Comparison of ENCODE assay signal across 9 cellular contexts in genomic region chr4:26346203-26346620, GRCh38. TPM values are rescaled to one million over a fixed set of nuclear protein-coding genes. Genes with fewer than 3 reads are reported as not detected.
DNase-seq lines count a peak whose midpoint lies in the region; ATAC-seq and TF ChIP-seq lines count a peak whose summit lies in the region.
"Had no signal": no experiment of that assay in that cellular context is flagged by ENCODE, and none has a peak within 500 bp of the region (broad histone marks: within the 10 kb centered on the region; RNA-seq: fewer than 3 reads in every experiment).

No MANE protein-coding gene starts in this region.

- intact Hi-C loops in left cardiac atrium (cut with DNase I), result no loop called here
- intact Hi-C loops in aorta (cut with DNase I), result no loop called here

- no peaks in the 10 kb centered on the region for H3K9me3 ChIP-seq in smooth muscle cell (replicated peaks; ENCODE audit: low read depth)
- no peaks in the 10 kb centered on the region for H3K9me3 ChIP-seq in CD8-positive, alpha-beta memory T cell (ENCODE audit: low read length)
- H3K9me3 ChIP-seq in aorta (ENCODE audit: control insufficient read depth, low read length), result no peaks in the 10 kb centered on the region

- peaks cover 16% of the 10 kb centered on the region for H3F3A ChIP-seq in smooth muscle cell (ENCODE audit: low read depth)

- H3K36me3 Mint-ChIP-seq in CD8-positive, alpha-beta memory T cell, result peaks cover 0 to 11% (median 3%) of the 10 kb centered on the region in 3 donors

- POLR2A ChIA-PET in CD8-positive, alpha-beta memory T cell (lab: Charles Lee), result no interaction called here

- H3K9ac ChIP-seq in smooth muscle cell (ENCODE audit: low read depth), result no peak overlapping the region

- no peaks in the 10 kb centered on the region for H3K27me3 Mint-ChIP-seq in CD8-positive, alpha-beta memory T cell

- H3K4me1 Mint-ChIP-seq in CD8-positive, alpha-beta memory T cell, result peaks cover 57 to 69% (median 62%) of the 10 kb centered on the region in 3 donors

- H3K36me3 ChIP-seq in smooth muscle cell (ENCODE audit: low read depth), result no peaks in the 10 kb centered on the region
- no peaks in the 10 kb centered on the region for H3K36me3 ChIP-seq in CD8-positive, alpha-beta memory T cell (ENCODE audit: insufficient read depth, low read length)
- no peaks in the 10 kb centered on the region for H3K36me3 ChIP-seq in aorta (ENCODE audit: control insufficient read depth in 1 of 2, insufficient read depth in 2 of 2, low read length in 1 of 2)

- no peaks in the 10 kb centered on the region for H3K9me3 Mint-ChIP-seq in CD8-positive, alpha-beta memory T cell

- H4K20me1 ChIP-seq in smooth muscle cell (ENCODE audit: low read depth), result peaks cover 100% of the 10 kb centered on the region

- H3K27ac ChIP-seq in angular gyrus (ENCODE audit: low read depth, low read length) (peak overlapping the region; percentile 61), smooth muscle cell (ENCODE audit: low read depth) (peak overlapping the region; percentile 7), aorta (ENCODE audit: low read depth in 1 of 2, low read length in 2 of 2) (no peak overlapping the region)
- H3K27ac ChIP-seq in CD8-positive, alpha-beta memory T cell (ENCODE audit: low read depth, low read length), result no peak overlapping the region

- H3K27me3 ChIP-seq in smooth muscle cell (ENCODE audit: low read depth) (no peaks in the 10 kb centered on the region), aorta (ENCODE audit: control insufficient read depth in 1 of 2, insufficient read depth in 2 of 2, low read length in 1 of 2) (no peaks in the 10 kb centered on the region)
- H3K27me3 ChIP-seq in CD8-positive, alpha-beta memory T cell (ENCODE audit: insufficient read depth, low read length, poor library complexity, severe bottlenecking), result no peaks in the 10 kb centered on the region

- H3K4me1 ChIP-seq in smooth muscle cell (ENCODE audit: low read depth) (peaks cover 18% of the 10 kb centered on the region), aorta (ENCODE audit: control insufficient read depth in 1 of 2, insufficient read depth in 2 of 2, low read length in 2 of 2) (peaks cover 0 to 7% of the 10 kb centered on the region in 2 donors)
- peaks cover 14% of the 10 kb centered on the region for H3K4me1 ChIP-seq in CD8-positive, alpha-beta memory T cell (ENCODE audit: insufficient read depth, low read length)

- no peak for TF ChIP-seq POLR2A in GM18505 (IDR thresholded peaks at IDR 0.05; ENCODE audit: borderline replicate concordance, extremely low read depth, insufficient read depth, insufficient read length)

- no peak overlapping the region for H3K4me3 Mint-ChIP-seq in CD8-positive, alpha-beta memory T cell

- H3K4me2 ChIP-seq in smooth muscle cell, result no peak overlapping the region

- no peak overlapping the region for H2AFZ ChIP-seq in smooth muscle cell (ENCODE audit: low read depth)

- CTCF ChIA-PET in CD8-positive, alpha-beta memory T cell (lab: Charles Lee), result interaction anchor here (10.9 kb wide), 1 partner anchor 16 kb away, joined by 54 read pairs; no protein-coding TSS in a partner anchor

- peaks cover 90% of the 10 kb centered on the region for H3K79me2 ChIP-seq in smooth muscle cell (ENCODE audit: low read depth)

- WGBS in smooth muscle cell (ENCODE audit: low lambda C conversion rate), result 74% methylated on average over 6 of the region's 6 CpGs
- 69 to 80% methylated on average over 6 of the region's 6 CpGs for WGBS in aorta, 2 donors

- TF ChIP-seq CTCF in LNCaP clone FGC (IDR thresholded peaks at IDR 0.05; ENCODE audit: control insufficient read depth, extremely low read depth, insufficient read depth), result no peak
- TF ChIP-seq CTCF in smooth muscle cell (IDR thresholded peaks at IDR 0.05; ENCODE audit: borderline replicate concordance, insufficient read depth, poor library complexity, severe bottlenecking), result no peak

- ATAC-seq in left cardiac atrium (peak; percentile 53 to 57), GM18505 (IDR thresholded peaks at IDR 0.05; ENCODE audit: unreplicated experiment) (no peak), aorta (ENCODE audit: low FRiP score) (no peak)

- no peak overlapping the region for H3K4me3 ChIP-seq in LNCaP clone FGC (ENCODE audit: low read depth, low read length)
- H3K4me3 ChIP-seq in smooth muscle cell, result no peak overlapping the region
- H3K4me3 ChIP-seq in CD8-positive, alpha-beta memory T cell (ENCODE audit: low read length), result no peak overlapping the region
- no peak overlapping the region for H3K4me3 ChIP-seq in aorta (ENCODE audit: low read length in 2 of 2)

- H3K27ac Mint-ChIP-seq in CD8-positive, alpha-beta memory T cell, result peak overlapping the region in 2 of 8 donors; percentile 28 to 74

- DNase-seq in LNCaP clone FGC (ENCODE audit: low read depth), result peak; percentile 61
- no peak for DNase-seq in left cardiac atrium
- no peak for DNase-seq in smooth muscle cell (lab: John Stamatoyannopoulos, UW; ENCODE audit: unreplicated experiment)
- DNase-seq in CD8-positive, alpha-beta memory T cell, result no peak
- no peak for DNase-seq in aorta
- DNase-seq: activated gamma-delta T cell; stimulated activated CD4-positive, alpha-beta T cell treated with anti-CD3 and anti-CD28 coated beads, Interleukin-15, amount 100 ng/mL, for 24 hours had no signal

RNA-seq across cellular contexts. Expression of gene RBPJ, which starts 25.4 kb away (rescaled TPM):
- total RNA-seq in left cardiac atrium, result 10 to 100 TPM; 49.6 to 63.5 TPM
- 96.9 and 183 TPM in 2 replicates for total RNA-seq in smooth muscle cell
- polyA plus RNA-seq in smooth muscle cell, result 135 and 137 TPM in 2 replicates
- total RNA-seq in CD8-positive, alpha-beta memory T cell, result 100 to 1,000 TPM; 199 to 201 TPM
- polyA plus RNA-seq in CD8-positive, alpha-beta memory T cell, result 94.0 TPM
- 100 to 1,000 TPM in 1 of 2 donors, 10 to 100 TPM in 1; 83.7 to 162 TPM for total RNA-seq in aorta
- 10 to 100 TPM; 24.9 to 31.1 TPM for polyA plus RNA-seq in aorta

Comparison
In these comparisons a context has a peak if more than half of its experiments do, and no peak if none do; other contexts are left out.
1. H3K27ac ChIP-seq: peak in angular gyrus (single experiment) and smooth muscle cell (single experiment); none in CD8-positive, alpha-beta memory T cell (single experiment) and aorta (0 of 2).
2. ATAC-seq: peak in left cardiac atrium (2 of 2); none in GM18505 (single experiment) and aorta (single experiment).